In the genomic region with DNA sequence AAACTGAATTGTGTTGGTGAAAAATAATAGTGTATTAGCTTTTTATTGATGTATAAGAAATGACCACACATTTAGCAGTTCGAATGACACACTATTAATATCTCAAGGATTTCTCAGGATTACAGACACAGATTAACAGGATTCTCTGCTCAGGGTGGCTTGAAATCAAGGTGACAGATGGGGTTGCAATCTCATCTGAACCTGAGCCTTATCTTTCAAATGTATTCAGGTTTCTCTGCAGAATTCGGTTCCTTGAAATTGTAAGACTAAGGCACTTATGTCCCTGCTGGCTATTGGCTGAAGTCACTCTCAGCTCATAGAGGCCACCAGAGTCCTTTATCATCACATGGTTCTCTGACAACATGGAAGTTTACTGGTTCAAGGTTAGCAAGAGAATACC, we compare ENCODE assay signal across 26 cellular contexts.
"Had no signal": no experiment of that assay in that cellular context is flagged by ENCODE, and none has a peak within 500 bp of the region (broad histone marks: within the 10 kb centered on the region; RNA-seq: fewer than 3 reads in every experiment).

No MANE protein-coding gene starts in this region.

- H3K36me3 ChIP-seq: ascending aorta, breast epithelium, esophagus squamous epithelium, gastroesophageal sphincter, heart right ventricle had no signal

- H3K27me3 ChIP-seq: ascending aorta, breast epithelium, dorsolateral prefrontal cortex, esophagus squamous epithelium, gastroesophageal sphincter, heart right ventricle had no signal

- H3K4me3 ChIP-seq: ascending aorta, breast epithelium, coronary artery, dorsolateral prefrontal cortex, esophagus squamous epithelium, gastroesophageal sphincter, heart right ventricle had no signal

- H3K27ac ChIP-seq: ascending aorta, breast epithelium, coronary artery, dorsolateral prefrontal cortex, esophagus squamous epithelium, gastroesophageal sphincter, heart right ventricle had no signal

- DNase-seq: activated CD4-positive, alpha-beta memory T cell treated with anti-CD3 and anti-CD28 coated beads, Interleukin-2, amount 10 ng/mL, durations not matched to agents 7 days and 5 days; activated CD4-positive, alpha-beta T cell treated with anti-CD3 and anti-CD28 coated beads for 1 hour; activated CD4-positive, alpha-beta T cell treated with anti-CD3 and anti-CD28 coated beads for 4 hours; activated CD4-positive, alpha-beta T cell treated with anti-CD3 and anti-CD28 coated beads, Interleukin-2, amount 10 ng/mL, durations not matched to agents 7 days and 5 days; activated CD4-positive, alpha-beta T cell treated with anti-CD3 and anti-CD28 coated beads, Interleukin-2, amount 50 U/mL, for 4 hours; activated CD8-positive, alpha-beta memory T cell treated with anti-CD3 and anti-CD28 coated beads, Interleukin-2, amount 50 U/mL, for 48 hours; activated gamma-delta T cell; activated naive CD4-positive, alpha-beta T cell; activated naive CD4-positive, alpha-beta T cell treated with anti-CD3 and anti-CD28 coated beads, Interleukin-2, amount 10 ng/mL, durations not matched to agents 7 days and 5 days; activated naive CD8-positive, alpha-beta T cell treated with anti-CD3 and anti-CD28 coated beads, Interleukin-2, amount 10 ng/mL, durations not matched to agents 7 days and 5 days; activated T-cell treated with anti-CD3 and anti-CD28 coated beads for 4 hours; activated T-cell treated with anti-CD3 and anti-CD28 coated beads, Interleukin-2, amount 50 U/mL, for 24 hours; activated T-cell treated with anti-CD3 and anti-CD28 coated beads, Interleukin-2, amount 50 U/mL, for 72 hours; dorsolateral prefrontal cortex; effector memory CD4-positive, alpha-beta T cell; erythroblast; esophagus squamous epithelium; foreskin melanocyte; heart right ventricle; T-helper 2 cell had no signal

- H3K4me1 ChIP-seq: ascending aorta, breast epithelium, esophagus squamous epithelium, gastroesophageal sphincter, heart right ventricle had no signal

- H3K9me3 ChIP-seq: ascending aorta, esophagus squamous epithelium, gastroesophageal sphincter had no signal

- ATAC-seq: activated naive CD4-positive, alpha-beta T cell treated with anti-CD3 and anti-CD28 coated beads, Interleukin-2, amount 50 U/mL, for 72 hours; activated T-cell treated with anti-CD3 and anti-CD28 coated beads, Interleukin-2, amount 50 U/mL, for 72 hours; gastroesophageal sphincter; heart right ventricle; WTC11 had no signal
